In genomic region chr15:101209285-101209821, GRCh38 we compare ENCODE assay signal across 16 cellular contexts. TPM values are rescaled to one million over a fixed set of nuclear protein-coding genes. Genes with fewer than 3 reads are reported as not detected.
DNase-seq lines count a peak whose midpoint lies in the region; ATAC-seq, FAIRE-seq and TF ChIP-seq lines count a peak whose summit lies in the region.
"Had no signal": no experiment of that assay in that cellular context is flagged by ENCODE, and none has a peak within 500 bp of the region (broad histone marks: within the 10 kb centered on the region; RNA-seq: fewer than 3 reads in every experiment).

No MANE protein-coding gene starts in this region.

- H3K27me3 ChIP-seq in endothelial cell of umbilical vein (ENCODE audit: control insufficient read depth in 2 of 2, insufficient read depth in 2 of 2, low read length in 2 of 2): no peaks in the 10 kb centered on the region
- no peaks in the 10 kb centered on the region for H3K27me3 ChIP-seq in prostate gland (replicated peaks; ENCODE audit: insufficient read depth)
- H3K27me3 ChIP-seq: right lobe of liver had no signal

- H3K36me3 ChIP-seq in endothelial cell of umbilical vein (ENCODE audit: control insufficient read depth in 2 of 2, extremely low read depth in 1 of 2, insufficient read depth in 2 of 2, low read length in 2 of 2) (peaks cover 2 to 3% of the 10 kb centered on the region in 2 experiments), prostate gland (no peaks in the 10 kb centered on the region)
- H3K36me3 ChIP-seq: right lobe of liver had no signal

- intact Hi-C loops in endothelial cell of umbilical vein (cut with micrococcal nuclease) (no loop called here), prostate gland (cut with DNase I) (no loop called here)

- H3K4me1 ChIP-seq in endothelial cell of umbilical vein (ENCODE audit: control insufficient read depth, extremely low read depth, insufficient read depth, low read length): no peaks in the 10 kb centered on the region
- peaks cover 8% of the 10 kb centered on the region for H3K4me1 ChIP-seq in prostate gland (replicated peaks)
- H3K4me1 ChIP-seq: right lobe of liver had no signal

- no peaks in the 10 kb centered on the region for H3K9me1 ChIP-seq in endothelial cell of umbilical vein (replicated peaks; ENCODE audit: control insufficient read depth, extremely low read depth, insufficient read depth, low read length)

- DNase-seq in activated naive CD4-positive, alpha-beta T cell treated with anti-CD3 and anti-CD28 coated beads, Interleukin-2, amount 10 ng/mL, durations not matched to agents 7 days and 5 days: no peak
- DNase-seq in T-helper 17 cell (no peak), endothelial cell of umbilical vein (ENCODE audit: low read depth, low spot score) (peak; percentile 53), prostate gland (ENCODE audit: low spot score) (no peak), NCI-H146 treated with DMSO at 0.1 percent for 48 hours (lab: John Stamatoyannopoulos, UW; ENCODE audit: unreplicated experiment) (no peak), activated gamma-delta T cell (lab: John Stamatoyannopoulos, UW) (no peak), iPS-NIHi11 (ENCODE audit: low spot score) (no peak)
- DNase-seq: activated B cell treated with CpG ODN at 0.5 μM for 24 hours; activated CD8-positive, alpha-beta memory T cell treated with anti-CD3 and anti-CD28 coated beads, Interleukin-2, amount 50 U/mL, for 48 hours; COR-L47; NCI-H1105; NCI-H82; right lobe of liver; stimulated activated CD4-positive, alpha-beta T cell treated with anti-CD3 and anti-CD28 coated beads, Interleukin-2, amount 100 ng/mL, for 48 hours had no signal

- H3K4me1 Mint-ChIP-seq in activated naive CD4-positive, alpha-beta T cell treated with anti-CD3 and anti-CD28 coated beads, Interleukin-2, amount 50 U/mL, for 24 hours: peaks cover 95% of the 10 kb centered on the region
- H3K4me1 Mint-ChIP-seq in activated naive CD4-positive, alpha-beta T cell treated with anti-CD3 and anti-CD28 coated beads, Interleukin-2, amount 10 ng/mL, durations not matched to agents 7 days and 5 days: peaks cover 63% of the 10 kb centered on the region
- peaks cover 51% of the 10 kb centered on the region for H3K4me1 Mint-ChIP-seq in T-helper 17 cell

- no peak overlapping the region for H3K9ac ChIP-seq in endothelial cell of umbilical vein (replicated peaks; ENCODE audit: extremely low read depth, insufficient read depth, low read length)

- no peaks in the 10 kb centered on the region for H3K9me3 Mint-ChIP-seq in activated naive CD4-positive, alpha-beta T cell treated with anti-CD3 and anti-CD28 coated beads, Interleukin-2, amount 50 U/mL, for 24 hours
- H3K9me3 Mint-ChIP-seq in activated naive CD4-positive, alpha-beta T cell treated with anti-CD3 and anti-CD28 coated beads, Interleukin-2, amount 10 ng/mL, durations not matched to agents 7 days and 5 days: no peaks in the 10 kb centered on the region
- H3K9me3 Mint-ChIP-seq: activated B cell treated with CpG ODN at 0.5 μM for 24 hours had no signal

- POLR2A ChIA-PET in endothelial cell of umbilical vein (lab: Charles Lee): no interaction called here

- no peak overlapping the region for H2AFZ ChIP-seq in endothelial cell of umbilical vein (ENCODE audit: low read depth, low read length)

- TF ChIP-seq CTCF in endothelial cell of umbilical vein (IDR thresholded peaks at IDR 0.05; ENCODE audit: extremely low read depth in 1 of 2, insufficient read depth in 1 of 2, low read depth in 1 of 2, low read length in 2 of 2) (no peak), prostate gland (IDR thresholded peaks at IDR 0.05) (no peak)

- no peaks in the 10 kb centered on the region for H3K27me3 Mint-ChIP-seq in activated naive CD4-positive, alpha-beta T cell treated with anti-CD3 and anti-CD28 coated beads, Interleukin-2, amount 50 U/mL, for 24 hours
- no peaks in the 10 kb centered on the region for H3K27me3 Mint-ChIP-seq in activated naive CD4-positive, alpha-beta T cell treated with anti-CD3 and anti-CD28 coated beads, Interleukin-2, amount 10 ng/mL, durations not matched to agents 7 days and 5 days
- H3K27me3 Mint-ChIP-seq in T-helper 17 cell: no peaks in the 10 kb centered on the region
- H3K27me3 Mint-ChIP-seq: activated B cell treated with CpG ODN at 0.5 μM for 24 hours had no signal

- H3K4me3 Mint-ChIP-seq in activated naive CD4-positive, alpha-beta T cell treated with anti-CD3 and anti-CD28 coated beads, Interleukin-2, amount 50 U/mL, for 24 hours: peak overlapping the region; percentile 43
- no peak overlapping the region for H3K4me3 Mint-ChIP-seq in activated naive CD4-positive, alpha-beta T cell treated with anti-CD3 and anti-CD28 coated beads, Interleukin-2, amount 10 ng/mL, durations not matched to agents 7 days and 5 days
- no peak overlapping the region for H3K4me3 Mint-ChIP-seq in T-helper 17 cell
- H3K4me3 Mint-ChIP-seq: activated B cell treated with CpG ODN at 0.5 μM for 24 hours had no signal

- H3K4me2 ChIP-seq in endothelial cell of umbilical vein (ENCODE audit: insufficient read depth, low read length): no peak overlapping the region

- FAIRE-seq in endothelial cell of umbilical vein (lab: Jason Lieb, UNC): no peak

- TF ChIP-seq POLR2A in endothelial cell of umbilical vein (IDR thresholded peaks at IDR 0.05; ENCODE audit: low read depth, low read length) (no peak), prostate gland (IDR thresholded peaks at IDR 0.05) (no peak)

- H3K27ac ChIP-seq in endothelial cell of umbilical vein (ENCODE audit: insufficient read depth, low read depth, low read length): no peak overlapping the region
- peak overlapping the region; percentile 7 to 38 for H3K27ac ChIP-seq in prostate gland
- H3K27ac ChIP-seq: right lobe of liver had no signal

- H3K4me3 ChIP-seq in endothelial cell of umbilical vein (replicated peaks in 1 of 3; ENCODE audit: insufficient read depth in 1 of 3, low read depth in 1 of 3, low read length in 3 of 3) (no peak overlapping the region), prostate gland (no peak overlapping the region)
- H3K4me3 ChIP-seq: K562, right lobe of liver had no signal

- peaks cover 5% of the 10 kb centered on the region for H4K20me1 ChIP-seq in endothelial cell of umbilical vein (replicated peaks; ENCODE audit: control insufficient read depth, extremely low read depth, insufficient read depth, low read length)

- no peak for ATAC-seq in T-helper 17 cell
- ATAC-seq: K562, right lobe of liver had no signal

- no peaks in the 10 kb centered on the region for H3K9me3 ChIP-seq in T-helper 17 cell (ENCODE audit: control insufficient read depth, low read length, poor library complexity, severe bottlenecking)
- H3K9me3 ChIP-seq in endothelial cell of umbilical vein (replicated peaks; ENCODE audit: control insufficient read depth, insufficient read depth, low read length): no peaks in the 10 kb centered on the region
- H3K9me3 ChIP-seq in prostate gland: no peaks in the 10 kb centered on the region
- H3K9me3 ChIP-seq: right lobe of liver had no signal

- dilution Hi-C loops in endothelial cell of umbilical vein (cut with MboI; ENCODE audit: extremely low pct_ligation_motif_present, low sequenced_read_pairs): loop anchor here (5.0 kb wide), 1 partner anchor 33 kb away; no protein-coding TSS in a partner anchor

- H3K79me2 ChIP-seq in endothelial cell of umbilical vein (ENCODE audit: control insufficient read depth, insufficient read depth, low read length): peaks cover 94% of the 10 kb centered on the region

- 80% methylated on average over 5 of the region's 5 CpGs for WGBS in prostate gland

- peak overlapping the region; percentile 61 for H3K27ac Mint-ChIP-seq in activated naive CD4-positive, alpha-beta T cell treated with anti-CD3 and anti-CD28 coated beads, Interleukin-2, amount 50 U/mL, for 24 hours
- no peak overlapping the region for H3K27ac Mint-ChIP-seq in activated naive CD4-positive, alpha-beta T cell treated with anti-CD3 and anti-CD28 coated beads, Interleukin-2, amount 10 ng/mL, durations not matched to agents 7 days and 5 days
- peak overlapping the region; percentile 41 for H3K27ac Mint-ChIP-seq in T-helper 17 cell
- H3K27ac Mint-ChIP-seq: activated B cell treated with CpG ODN at 0.5 μM for 24 hours had no signal

- BruUV-seq in endothelial cell of umbilical vein (replicated peaks; lab: Mats Ljungman, UMichigan): no TSS peak

- H3K36me3 Mint-ChIP-seq in activated naive CD4-positive, alpha-beta T cell treated with anti-CD3 and anti-CD28 coated beads, Interleukin-2, amount 50 U/mL, for 24 hours: peaks cover 22% of the 10 kb centered on the region
- H3K36me3 Mint-ChIP-seq in activated naive CD4-positive, alpha-beta T cell treated with anti-CD3 and anti-CD28 coated beads, Interleukin-2, amount 10 ng/mL, durations not matched to agents 7 days and 5 days: peaks cover 30% of the 10 kb centered on the region
- no peaks in the 10 kb centered on the region for H3K36me3 Mint-ChIP-seq in T-helper 17 cell (ENCODE audit: low read depth)

- CTCF ChIA-PET in activated naive CD4-positive, alpha-beta T cell treated with anti-CD3 and anti-CD28 coated beads, Interleukin-2, amount 10 ng/mL, durations not matched to agents 7 days and 5 days (lab: Charles Lee): no interaction called here
- CTCF ChIA-PET in endothelial cell of umbilical vein (lab: Charles Lee): no interaction called here

TF ChIP-seq in endothelial cell of umbilical vein, 7 proteins besides CTCF, POLR2A, EP300 and RAD21 (continues in another document):
- TF ChIP-seq EZH2 (IDR thresholded peaks at IDR 0.05; ENCODE audit: borderline replicate concordance, low read depth, low read length, severe bottlenecking) (no peak), MAX (IDR thresholded peaks at IDR 0.05; ENCODE audit: insufficient read depth, insufficient read length) (no peak), POLR2AphosphoS5 (IDR thresholded peaks at IDR 0.05; ENCODE audit: insufficient read depth, low read depth, low read length) (no peak), JUN (IDR thresholded peaks at IDR 0.05; ENCODE audit: borderline replicate concordance, insufficient read depth, insufficient read length, low read depth) (no peak), FOS (IDR thresholded peaks at IDR 0.05; ENCODE audit: borderline replicate concordance, insufficient read depth, low read length) (no peak), MYC (IDR thresholded peaks at IDR 0.05; ENCODE audit: low read depth, low read length) (no peak)

RNA-seq across cellular contexts. Expression of gene CHSY1, which starts 42.5 kb away (rescaled TPM):
- total RNA-seq in T-helper 17 cell (10 to 100 TPM; 10.5 to 12.9 TPM), endothelial cell of umbilical vein (47.0 and 50.8 TPM in 2 replicates), prostate gland (10 to 100 TPM; 30.4 to 46.4 TPM)
- polyA plus RNA-seq in endothelial cell of umbilical vein: 20.3 and 23.7 TPM in 2 replicates
- polyA plus RNA-seq in endothelial cell of umbilical vein (2011; cell fraction: cytosol; rRNA removed): 26.5 and 27.6 TPM in 2 replicates
- 24.8 and 30.0 TPM in 2 replicates for polyA plus RNA-seq in endothelial cell of umbilical vein (2011; cell fraction: nucleus; rRNA removed)
- 22.2 and 25.6 TPM in 2 replicates for polyA plus RNA-seq in endothelial cell of umbilical vein (2012)
- 38.5 and 44.9 TPM in 2 replicates for polyA minus RNA-seq in endothelial cell of umbilical vein
- polyA minus RNA-seq in endothelial cell of umbilical vein (2011; cell fraction: cytosol; rRNA and poly(A)+ RNA removed): 21.6 TPM
- polyA minus RNA-seq in endothelial cell of umbilical vein (2011; cell fraction: nucleus; rRNA and poly(A)+ RNA removed): 26.8 and 42.4 TPM in 2 replicates
